In the genomic region with DNA sequence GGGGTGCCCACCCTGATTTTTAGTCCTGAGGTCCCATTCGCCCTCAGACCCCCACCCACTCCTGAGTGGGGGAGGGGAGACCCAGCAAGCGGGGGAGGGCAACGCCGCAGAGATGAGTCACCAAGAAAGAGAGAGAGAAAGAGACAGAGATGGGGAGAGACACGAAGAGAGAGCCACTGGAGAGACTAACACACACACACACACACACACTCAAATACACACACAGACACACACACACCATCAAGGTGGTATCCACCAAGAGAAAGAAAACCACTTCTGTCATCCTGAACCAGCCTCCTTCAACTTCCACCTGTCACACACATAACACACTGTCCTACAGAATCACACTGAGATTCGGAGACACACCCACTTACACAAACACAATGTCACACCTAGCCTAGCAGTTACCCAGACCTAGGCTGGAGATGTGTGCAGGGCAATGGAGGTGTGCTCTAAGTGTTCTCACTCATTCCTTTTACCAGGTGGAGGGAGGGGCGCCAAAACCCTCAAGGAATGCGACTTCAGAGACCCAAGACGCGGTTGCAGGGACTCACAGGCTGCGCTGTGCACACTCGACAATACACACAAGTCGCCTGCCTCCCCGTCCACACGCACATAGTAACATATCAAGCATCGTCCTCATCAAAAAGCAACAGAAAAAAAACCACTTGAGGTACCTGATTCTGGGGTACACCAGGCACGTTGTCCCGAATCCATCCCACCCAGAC, we compare ENCODE assay signal across 1 cellular context.
TF ChIP-seq lines count a peak whose summit lies in the region.

No MANE protein-coding gene starts in this region.

TF ChIP-seq in endothelial cell of umbilical vein, 7 proteins besides CTCF, POLR2A, EP300 and RAD21:
- TF ChIP-seq GATA2 (IDR thresholded peaks at IDR 0.05; ENCODE audit: insufficient read depth, insufficient read length, low read depth, low read length) (no peak), EZH2 (IDR thresholded peaks at IDR 0.05; ENCODE audit: borderline replicate concordance, low read depth, low read length, severe bottlenecking) (no peak), MYC (IDR thresholded peaks at IDR 0.05; ENCODE audit: low read depth, low read length) (no peak)
